In the genomic region with DNA sequence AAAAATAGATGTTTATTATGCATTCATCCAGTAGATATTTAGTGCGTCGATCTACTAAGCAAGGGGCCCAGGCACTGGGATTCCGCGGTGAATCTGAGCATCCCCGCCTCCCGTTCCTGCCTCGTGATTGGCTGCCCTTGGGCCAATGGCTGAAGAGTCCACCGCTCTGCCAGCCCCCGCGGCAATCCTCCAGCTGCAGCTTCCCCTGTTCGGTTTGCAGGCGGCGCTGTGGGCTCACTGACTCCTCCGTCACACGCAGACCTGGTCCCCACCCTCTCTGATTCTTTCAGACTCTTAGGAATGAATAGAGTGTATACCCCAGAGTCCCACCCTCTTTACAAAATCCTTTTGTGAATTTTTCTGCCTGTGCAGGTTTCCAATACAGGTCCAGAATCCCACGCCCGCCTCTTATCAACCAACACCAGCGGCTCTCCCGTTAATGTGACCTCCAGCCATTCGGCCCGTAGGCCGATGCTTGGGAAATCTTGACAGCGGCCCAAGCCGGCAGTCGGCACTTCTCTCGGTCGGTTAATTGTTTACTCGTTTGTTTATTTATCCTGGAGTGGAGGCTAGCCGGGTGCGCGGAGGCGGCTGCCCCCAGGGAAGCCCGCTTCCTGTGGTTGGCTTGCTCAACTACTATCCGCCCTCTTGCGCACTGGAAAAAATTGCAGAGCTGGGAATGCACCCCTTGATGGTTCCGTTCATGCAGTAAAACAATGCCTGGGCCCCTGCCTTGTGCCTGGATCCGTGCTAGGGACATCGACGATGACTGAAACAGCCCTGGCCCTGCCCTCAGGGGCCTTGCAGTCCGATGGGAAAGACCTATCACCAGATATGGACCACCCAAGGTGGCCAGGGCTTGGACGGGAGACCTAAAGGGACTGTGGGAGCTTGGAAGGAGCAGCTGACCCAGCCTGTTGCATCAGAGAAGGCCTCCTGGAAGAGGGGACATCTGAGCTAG, we compare ENCODE assay signal across 8 cellular contexts. TPM values are rescaled to one million over a fixed set of nuclear protein-coding genes. Genes with fewer than 3 reads are reported as not detected.
DNase-seq lines count a peak whose midpoint lies in the region; ATAC-seq and TF ChIP-seq lines count a peak whose summit lies in the region.

No MANE protein-coding gene starts in this region.

- 8 to 11% (median 10%) methylated on average over 31 to 41 of the region's 41 CpGs for WGBS in adrenal gland, 4 donors
- WGBS in heart left ventricle, 4 donors, result 6 to 10% (median 8%) methylated on average over 33 to 41 of the region's 41 CpGs

- DNase-seq in DMS153 (lab: John Stamatoyannopoulos, UW) (peak; percentile 77), H4 (ENCODE audit: low spot score) (peak; percentile 99), NCI-H1092 (lab: John Stamatoyannopoulos, UW) (peak; percentile 73), T-cell (peak; percentile 78 to 95 (median 90)), adrenal gland (peak; percentile 93 to 98 (median 97)), heart left ventricle (peak; percentile 97 to 99 (median 98)), posterior vena cava (ENCODE audit: low spot score) (peak; percentile 99), type B pancreatic cell (ENCODE audit: extremely low spot score, unreplicated experiment) (peak; percentile 88)

- peak; percentile 50 to 88 (median 76) for TF ChIP-seq CTCF in adrenal gland (IDR thresholded peaks at IDR 0.05)
- TF ChIP-seq CTCF in heart left ventricle (IDR thresholded peaks at IDR 0.05), result peak; percentile 60 to 98 (median 83)
- TF ChIP-seq CTCF in type B pancreatic cell (conservative IDR thresholded peaks at IDR 0.05), result peak; percentile 68

- H3K27ac ChIP-seq in adrenal gland (peak overlapping the region in 4 of 5 donors; percentile 56 to 87 (median 76)), heart left ventricle (peak overlapping the region; percentile 67 to 93 (median 85))

- H3K9me3 ChIP-seq in adrenal gland (replicated peaks in 1 of 3), result no peaks in the 10 kb centered on the region
- no peaks in the 10 kb centered on the region for H3K9me3 ChIP-seq in heart left ventricle

- peak overlapping the region in 1 of 4 donors; percentile 32 for H3K4me3 ChIP-seq in adrenal gland
- H3K4me3 ChIP-seq in heart left ventricle, result peak overlapping the region in 11 of 12 donors; percentile 4 to 58 (median 41)

- H3K4me3 Mint-ChIP-seq in T-cell, result peak overlapping the region; percentile 70 to 73 (median 73)
- peak overlapping the region; percentile 78 for H3K4me3 Mint-ChIP-seq in type B pancreatic cell

- H3K36me3 ChIP-seq in adrenal gland (replicated peaks in 1 of 2) (no peaks in the 10 kb centered on the region), heart left ventricle (no peaks in the 10 kb centered on the region)

- CTCF ChIA-PET in T-cell (lab: Charles Lee), result interaction anchor here in 1 of 2 donors (0.6 to 1.3 kb wide), 6 partner anchors 15 to 435 kb away, joined by 3 to 6 read pairs (median 5); no protein-coding TSS in a partner anchor

- H3K36me3 Mint-ChIP-seq in T-cell (no peaks in the 10 kb centered on the region), type B pancreatic cell (peaks cover 4% of the 10 kb centered on the region)

- intact Hi-C loops in adrenal gland (cut with DNase I) (loop anchor here (5.0 kb wide), 1 partner anchor 136 kb away; no protein-coding TSS in a partner anchor), heart left ventricle (cut with DNase I) (loop anchor here in 8 of 10 donors (1.0 to 10.0 kb wide), 8 partner anchors 134 to 398 kb away; partner anchors contain the start of genes ZC3H4 (in 5 of the 8) and CCDC9 (in 1 of the 8)), posterior vena cava (cut with DNase I) (loop anchor here in 1 of 2 donors (5.0 kb wide), 1 partner anchor 136 kb away; no protein-coding TSS in a partner anchor)

- H3K4me1 Mint-ChIP-seq in T-cell (peaks cover 17 to 24% (median 22%) of the 10 kb centered on the region in 3 donors), type B pancreatic cell (ENCODE audit: unreplicated experiment) (peaks cover 12% of the 10 kb centered on the region)

- H3K27me3 Mint-ChIP-seq in T-cell (no peaks in the 10 kb centered on the region), type B pancreatic cell (no peaks in the 10 kb centered on the region)

- H3K27ac Mint-ChIP-seq in T-cell, result peak overlapping the region; percentile 31 to 55
- peak overlapping the region; percentile 83 for H3K27ac Mint-ChIP-seq in type B pancreatic cell

- peak in 1 of 2 donors; percentile 32 for TF ChIP-seq POLR2A in adrenal gland (IDR thresholded peaks at IDR 0.05)
- TF ChIP-seq POLR2A in heart left ventricle (IDR thresholded peaks at IDR 0.05), result no peak

- POLR2A ChIA-PET in T-cell (lab: Charles Lee), result no interaction called here

- ATAC-seq in T-cell (replicated peaks in 1 of 4), result peak; percentile 59 to 70 (median 64)
- ATAC-seq in heart left ventricle, result peak; percentile 69 to 83 (median 73)

- H3K27me3 ChIP-seq in adrenal gland (no peaks in the 10 kb centered on the region), heart left ventricle (no peaks in the 10 kb centered on the region)

- H3K4me1 ChIP-seq in adrenal gland (replicated peaks in 1 of 2), result peaks cover 12 to 18% of the 10 kb centered on the region in 2 donors
- H3K4me1 ChIP-seq in heart left ventricle, result peaks cover 3 to 29% (median 19%) of the 10 kb centered on the region in 12 donors

- H3K9me3 Mint-ChIP-seq in T-cell (no peaks in the 10 kb centered on the region), type B pancreatic cell (no peaks in the 10 kb centered on the region)

RNA-seq across cellular contexts. Expression of gene ARHGAP35, which starts 4.5 kb away (rescaled TPM):
- total RNA-seq in H4 (2014; rRNA removed; shearing (Covaris generic)), result 24.0 and 27.1 TPM in 2 replicates
- total RNA-seq in T-cell, result 10 to 100 TPM; 28.7 to 48.1 (median 37.7) TPM
- 10 to 100 TPM; 29.7 to 48.3 (median 41.0) TPM for total RNA-seq in adrenal gland
- 10 to 100 TPM in 2 of 3 donors, 1 to 10 TPM in 1; 7.0 to 24.1 (median 22.3) TPM for polyA plus RNA-seq in adrenal gland
- total RNA-seq in heart left ventricle, result 10 to 100 TPM; 59.5 to 91.0 (median 77.2) TPM
- polyA plus RNA-seq in heart left ventricle, result 10 to 100 TPM; 34.8 to 68.1 TPM
- 10 to 100 TPM; 49.8 to 57.4 TPM for total RNA-seq in posterior vena cava
- total RNA-seq in type B pancreatic cell (ENCODE audit: low replicate concordance), result 54.1 and 72.3 TPM in 2 replicates

RNA-seq across cellular contexts. Expression of gene AP2S1, which starts 5.7 kb away (rescaled TPM):
- 363 and 394 TPM in 2 replicates for total RNA-seq in H4 (2014; rRNA removed; shearing (Covaris generic))
- total RNA-seq in T-cell, result 10 to 100 TPM; 36.6 to 51.5 (median 49.1) TPM
- 100 to 1,000 TPM; 123 to 205 (median 179) TPM for total RNA-seq in adrenal gland
- polyA plus RNA-seq in adrenal gland, result 100 to 1,000 TPM in 1 of 3 donors, 10 to 100 TPM in 2; 91.1 to 149 (median 99.3) TPM
- total RNA-seq in heart left ventricle, result 100 to 1,000 TPM in 2 of 9 donors, 10 to 100 TPM in 7; 75.3 to 148 (median 84.5) TPM
- 100 to 1,000 TPM in 1 of 2 donors, 10 to 100 TPM in 1; 85.8 to 166 TPM for polyA plus RNA-seq in heart left ventricle
- total RNA-seq in posterior vena cava, result 100 to 1,000 TPM in 1 of 2 donors, 10 to 100 TPM in 1; 98.0 to 139 TPM
- 128 and 135 TPM in 2 replicates for total RNA-seq in type B pancreatic cell (ENCODE audit: low replicate concordance)
